8 cellular contexts compared by ENCODE assay signal in genomic region chr7:25124485-25125136, GRCh38. TPM values are rescaled to one million over a fixed set of nuclear protein-coding genes. Genes with fewer than 3 reads are reported as not detected.
DNase-seq lines count a peak whose midpoint lies in the region; ATAC-seq and TF ChIP-seq lines count a peak whose summit lies in the region.

No MANE protein-coding gene starts in this region.

- DNase-seq in Ammon's horn (ENCODE audit: low spot score) (peak; percentile 48), GM23248 (peak; percentile 65), SK-N-DZ (ENCODE audit: low spot score) (peak; percentile 22), medulla oblongata (ENCODE audit: extremely low spot score) (peak; percentile 44), GM10266 (ENCODE audit: extremely low spot score) (no peak), NCI-H1694 (lab: John Stamatoyannopoulos, UW) (no peak)
- DNase-seq in central memory CD8-positive, alpha-beta T cell (ENCODE audit: low spot score in 2 of 2): peak; percentile 18 to 20

- H3K79me2 ChIP-seq in GM23248 (ENCODE audit: insufficient read depth): peaks cover 45% of the 10 kb centered on the region

- H3K27me3 Mint-ChIP-seq in central memory CD8-positive, alpha-beta T cell: no peaks in the 10 kb centered on the region

- H3K27ac ChIP-seq in GM23248: peak overlapping the region; percentile 46
- peak overlapping the region; percentile 33 for H3K27ac ChIP-seq in temporal lobe (ENCODE audit: low read depth, low read length)

- peaks cover 23% of the 10 kb centered on the region for H3K4me1 ChIP-seq in GM23248 (ENCODE audit: insufficient read depth)

- peak overlapping the region; percentile 85 for H3K9ac ChIP-seq in GM23248

- peaks cover 23% of the 10 kb centered on the region for H3K36me3 ChIP-seq in GM23248 (ENCODE audit: low read depth)

- no peaks in the 10 kb centered on the region for H3K9me3 ChIP-seq in GM23248 (ENCODE audit: low read depth)

- peaks cover 25% of the 10 kb centered on the region for H3K4me1 Mint-ChIP-seq in central memory CD8-positive, alpha-beta T cell

- no peak for TF ChIP-seq CTCF in GM10266 (IDR thresholded peaks at IDR 0.05; ENCODE audit: control insufficient read depth, insufficient read depth, low read depth, missing control alignments)

- no peaks in the 10 kb centered on the region for H4K20me1 ChIP-seq in GM23248 (ENCODE audit: insufficient read depth)

- H3K4me3 ChIP-seq in GM23248: peak overlapping the region; percentile 96

- H3K36me3 Mint-ChIP-seq in central memory CD8-positive, alpha-beta T cell (ENCODE audit: insufficient read depth): peaks cover 46% of the 10 kb centered on the region

- in situ Hi-C loops in GM23248 (cut with MboI): loop anchor here (25.0 kb wide), 1 partner anchor 537 kb away; no protein-coding TSS in a partner anchor

- WGBS in GM23248 (ENCODE audit: low coverage in 1 of 2, low lambda C conversion rate in 2 of 2, missing lambda C conversion rate in 2 of 2), 2 experiments: 0 to 3% methylated on average over 30 to 31 of the region's 31 CpGs

- no peaks in the 10 kb centered on the region for H3K27me3 ChIP-seq in GM23248 (replicated peaks; ENCODE audit: insufficient read depth)

- H2AFZ ChIP-seq in GM23248: peak overlapping the region; percentile 6; the same call in 1 of the 2 replicates

- H3K9me3 Mint-ChIP-seq in central memory CD8-positive, alpha-beta T cell: no peaks in the 10 kb centered on the region

- H3K9me2 ChIP-seq in GM23248 (ENCODE audit: insufficient read depth): no peaks in the 10 kb centered on the region

- H3K4me3 Mint-ChIP-seq in central memory CD8-positive, alpha-beta T cell: peak overlapping the region; percentile 95

- H3F3A ChIP-seq in GM23248 (ENCODE audit: insufficient read depth): peaks cover 13% of the 10 kb centered on the region

- no peak for ATAC-seq in central memory CD8-positive, alpha-beta T cell (replicated peaks; ENCODE audit: extremely low read depth, poor library complexity, severe bottlenecking)

- H3K27ac Mint-ChIP-seq in central memory CD8-positive, alpha-beta T cell (ENCODE audit: low read depth): peak overlapping the region; percentile 99

- peak overlapping the region; percentile 91 for H3K4me2 ChIP-seq in GM23248 (ENCODE audit: unreplicated experiment)

RNA-seq across cellular contexts. Expression of gene CYCS, which starts 0.4 kb away (rescaled TPM):
- total RNA-seq in GM23248 (2014; rRNA removed; shearing (Covaris generic)): 51.6 and 56.9 TPM in 2 replicates
- polyA plus RNA-seq in GM23248 (2016; fragmentation: Nextera tagmentation; extraction: Ambion mirVana): 156 TPM in 2 replicates
- polyA plus RNA-seq in SK-N-DZ (2014; cell fraction: cytosol; rRNA removed): 118 and 123 TPM in 2 replicates
- 93.0 and 101 TPM in 2 replicates for polyA plus RNA-seq in SK-N-DZ (2014; cell fraction: nucleus; rRNA removed)
- 58.5 TPM for total RNA-seq in temporal lobe

Comparison
In these comparisons a context has a peak if more than half of its experiments do, and no peak if none do; other contexts are left out.
1. DNase-seq: peak in Ammon's horn (single experiment), GM23248 (single experiment), SK-N-DZ (single experiment), central memory CD8-positive, alpha-beta T cell (2 of 2) and medulla oblongata (single experiment); none in GM10266 (single experiment) and NCI-H1694 (single experiment).